Comparison of ENCODE assay signal across 1 cellular context in the genomic region with DNA sequence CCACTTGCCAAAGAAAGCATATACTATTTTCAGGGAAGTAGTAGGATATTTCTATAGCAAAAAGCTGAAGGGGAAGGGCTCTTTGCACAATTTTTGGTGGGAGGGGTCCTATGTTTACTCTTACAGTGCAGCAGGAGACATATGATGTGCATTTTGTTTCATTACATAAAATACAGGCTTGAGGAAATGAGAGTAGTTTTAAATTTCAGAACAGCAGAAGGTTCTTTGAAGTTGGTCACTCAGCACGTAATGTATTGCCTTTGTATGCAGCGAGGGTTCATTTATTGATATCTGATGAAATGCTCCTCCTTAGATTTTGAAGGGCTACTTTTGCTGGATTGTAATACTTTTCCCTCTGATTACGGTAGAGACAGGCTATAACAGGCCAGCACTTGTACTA.
TF ChIP-seq lines count a peak whose summit lies in the region.

No MANE protein-coding gene starts in this region.

TF ChIP-seq in K562, 482 proteins besides CTCF, POLR2A, EP300 and RAD21:
- TF ChIP-seq L3MBTL2 (IDR thresholded peaks at IDR 0.05), result 0 out of 2 replicates have a peak, but pooled peaks have one; percentile 7
- no peak for TF ChIP-seq BCL6 (CRISPR knock-in tag; IDR thresholded peaks at IDR 0.05)
